8 cellular contexts compared by ENCODE assay signal in the genomic region with DNA sequence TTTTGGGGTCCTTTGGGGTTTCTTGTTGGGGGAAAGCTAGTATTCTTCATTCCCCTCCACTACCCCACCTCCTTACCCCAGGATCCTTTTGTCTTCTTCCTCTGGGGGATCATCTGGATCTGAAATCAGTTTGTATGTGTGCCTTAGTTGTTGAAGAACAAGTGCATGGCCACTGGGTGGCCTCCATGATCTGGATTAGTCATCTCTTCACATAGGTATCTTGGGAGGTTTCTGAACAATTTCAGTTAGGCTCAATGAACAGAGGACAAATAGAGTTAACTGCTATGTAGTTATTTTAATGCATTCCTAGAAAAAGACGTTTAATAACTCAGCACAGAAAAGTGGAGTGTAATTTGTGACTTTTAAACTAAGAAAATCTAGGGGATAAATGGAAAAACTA. TPM values are rescaled to one million over a fixed set of nuclear protein-coding genes. Genes with fewer than 3 reads are reported as not detected.
DNase-seq lines count a peak whose midpoint lies in the region; ATAC-seq, FAIRE-seq and TF ChIP-seq lines count a peak whose summit lies in the region.

No MANE protein-coding gene starts in this region.

- ATAC-seq in GM12878 = peak; percentile 59

- H4K20me1 ChIP-seq in GM12878 (ENCODE audit: control insufficient read depth, insufficient read depth) = no peaks in the 10 kb centered on the region

- no peaks in the 10 kb centered on the region for H3K36me3 ChIP-seq in GM12878 (ENCODE audit: control insufficient read depth in 2 of 2, insufficient read depth in 2 of 2, low read length in 1 of 2)

- no peaks in the 10 kb centered on the region; a peak in 1 of 4 replicates for H3K27me3 ChIP-seq in GM12878 (replicated peaks in 1 of 2; ENCODE audit: control insufficient read depth in 2 of 2, insufficient read depth in 2 of 2, low read length in 1 of 2)

- no peaks in the 10 kb centered on the region for H3K9me3 ChIP-seq in GM12878 (replicated peaks; ENCODE audit: control insufficient read depth, insufficient read depth, low read length)

- peaks cover 5% of the 10 kb centered on the region; the same call in 1 of the 2 replicates for H3K4me1 ChIP-seq in GM12878 (ENCODE audit: control insufficient read depth, insufficient read depth, low read length)

- intact Hi-C loops in GM12878 (cut with micrococcal nuclease; ENCODE audit: unreplicated experiment) = no loop called here

- CTCF ChIA-PET in GM12878 (lab: Yijun Ruan, JAX) = no interaction called here

- no TSS peak for BruUV-seq in GM12878 (replicated peaks; lab: Mats Ljungman, UMichigan)

- no peak for FAIRE-seq in GM12878 (lab: Jason Lieb, UNC)

- WGBS in GM12878 (ENCODE audit: insufficient coverage, insufficient replicate concordance, low lambda C conversion rate, missing lambda C conversion rate) = 0% methylated on average over 1 of the region's 1 CpG

- TF ChIP-seq CTCF in 22Rv1 (IDR thresholded peaks at IDR 0.05) = peak; percentile 25; the same call in 1 of the 2 replicates
- TF ChIP-seq CTCF in GM13977 (IDR thresholded peaks at IDR 0.05; ENCODE audit: extremely low read depth, insufficient read depth, missing control alignments) = peak; percentile 49
- TF ChIP-seq CTCF in GM12878 (IDR thresholded peaks at IDR 0.05 in 2 of 3, conservative IDR thresholded peaks at IDR 0.05 in 1 of 3; ENCODE audit: control insufficient read depth in 2 of 3, extremely low read depth in 1 of 3, insufficient read depth in 1 of 3, low read depth in 3 of 3, low read length in 3 of 3) = peak in 2 of 3 experiments; percentile 26 to 39; a peak in 4 of 6 replicates

- no peak for TF ChIP-seq EP300 in GM12878 (IDR thresholded peaks at IDR 0.05; ENCODE audit: borderline replicate concordance in 1 of 2, control insufficient read depth in 1 of 2, low read depth in 2 of 2, low read length in 2 of 2)

- no peak overlapping the region for H3K4me2 ChIP-seq in GM12878 (ENCODE audit: control insufficient read depth, insufficient read depth)

- TF ChIP-seq POLR2A in GM12878 (IDR thresholded peaks at IDR 0.05; ENCODE audit: low read depth, low read length) = no peak

- H3K27ac ChIP-seq in 22Rv1 (no peak overlapping the region), GM12878 (ENCODE audit: control insufficient read depth, insufficient read depth) (no peak overlapping the region), substantia nigra (ENCODE audit: low read depth, low read length, poor library complexity, severe bottlenecking) (no peak overlapping the region)

- TF ChIP-seq RAD21 in GM12878 (IDR thresholded peaks at IDR 0.05; ENCODE audit: insufficient read depth, low read depth, low read length) = peak; percentile 45

- SMC1A ChIA-PET in GM12878 (lab: Charles Lee; ENCODE audit: uncharacterized antibody, unreplicated experiment) = no interaction called here

- no peak overlapping the region for H3K4me3 ChIP-seq in GM12878

- peak; percentile 34 for DNase-seq in GM13977 (ENCODE audit: low spot score)
- DNase-seq in HT1080 (ENCODE audit: low read depth) = peak; percentile 24
- DNase-seq in GM12878 (ENCODE audit: low read depth, low spot score) = no peak
- DNase-seq in renal cortical epithelial cell (ENCODE audit: low read depth) = peak; percentile 63
- no peak for DNase-seq in central memory CD4-positive, alpha-beta T cell
- no peak for DNase-seq in substantia nigra (lab: John Stamatoyannopoulos, UW)
- DNase-seq in stimulated activated naive CD4-positive, alpha-beta T cell treated with Interleukin-2 at 50 U/mL for 16 hours (lab: John Stamatoyannopoulos, UW) = no peak

- in situ Hi-C loops in GM13977 (cut with MboI; ENCODE audit: low pct_unique_long_range_greater_than_20kb, low sequenced_read_pairs, unreplicated experiment) = no loop called here
- in situ Hi-C loops in GM12878 (cut with MboI) = no loop called here

- H3K79me2 ChIP-seq in GM12878 (ENCODE audit: control insufficient read depth, insufficient read depth, low read length) = no peaks in the 10 kb centered on the region

- no peak overlapping the region for H2AFZ ChIP-seq in GM12878 (ENCODE audit: control insufficient read depth, low read depth, low read length)

- RAD21 ChIA-PET in GM12878 (lab: Charles Lee; ENCODE audit: unreplicated experiment) = no interaction called here

- POLR2A ChIA-PET in GM12878 (lab: Charles Lee) = no interaction called here

- H3K9ac ChIP-seq in GM12878 (ENCODE audit: control insufficient read depth, insufficient read depth, low read length) = no peak overlapping the region

TF ChIP-seq in GM12878, 131 proteins besides CTCF, POLR2A, EP300 and RAD21:
- TF ChIP-seq, protein P1, sequence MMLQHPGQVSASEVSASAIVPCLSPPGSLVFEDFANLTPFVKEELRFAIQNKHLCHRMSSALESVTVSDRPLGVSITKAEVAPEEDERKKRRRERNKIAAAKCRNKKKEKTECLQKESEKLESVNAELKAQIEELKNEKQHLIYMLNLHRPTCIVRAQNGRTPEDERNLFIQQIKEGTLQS (IDR thresholded peaks at IDR 0.05; ENCODE audit: borderline replicate concordance, extremely low read depth, low read depth, low read length) = no peak
- TF ChIP-seq SMC3 (IDR thresholded peaks at IDR 0.05; ENCODE audit: borderline replicate concordance, low read length) = peak; percentile 10; the same call in 1 of the 2 replicates

RNA-seq across cellular contexts. Expression of a gene that starts 7.1 kb away (rescaled TPM):
- 0.70 and 1.4 TPM in 2 replicates for total RNA-seq in HT1080 (2014; rRNA removed; shearing (Covaris generic))
- 1.5 and 1.6 TPM in 2 replicates for polyA plus RNA-seq in HT1080 (2015; cell fraction: cytosol; rRNA removed)
- 1.9 and 2.7 TPM in 2 replicates for polyA plus RNA-seq in HT1080 (2015; cell fraction: nucleus; rRNA removed)
- 0.52 and 0.81 TPM in 2 replicates for total RNA-seq in GM12878 (2013; cell fraction: nucleolus; rRNA removed)
- total RNA-seq in GM12878 (2014; rRNA removed) (0.44 and 0.45 TPM in 2 replicates), GM12878 (2014; rRNA removed; fragmentation: Illumina TruSeq; extraction: Trizol) (0.54 and 0.78 TPM in 2 replicates), GM12878 (2021) (0.69 and 0.77 TPM in 2 replicates), renal cortical epithelial cell (32.1 and 45.7 TPM in 2 replicates)
- polyA plus RNA-seq in GM12878 (2011; ENCODE audit: low read depth) = 0.98 TPM
- polyA plus RNA-seq in GM12878 (2011; rRNA removed) (1.0 TPM in 2 replicates), GM12878 (2014; fragmentation: Illumina TruSeq; extraction: Trizol) (0.78 and 1.3 TPM in 2 replicates), GM12878 (2014; fragmentation: Nextera tagmentation; extraction: Ambion mirVana) (1 to 10 TPM; 1.4 to 1.5 TPM), GM12878 (2014; rRNA removed) (0.86 and 0.96 TPM in 2 replicates), GM12878 (2016; fragmentation: Nextera tagmentation; extraction: Ambion mirVana) (1 to 10 TPM; 1.3 to 1.6 TPM)
- polyA plus RNA-seq in GM12878 (2011; cell fraction: cytosol; rRNA removed) = 0.57 and 0.73 TPM in 2 replicates
- polyA plus RNA-seq in GM12878 (2011; cell fraction: nucleus; rRNA removed) = 1.5 and 1.9 TPM in 2 replicates
- polyA plus RNA-seq in GM12878 (2012) = 1.4 and 1.6 TPM in 2 replicates
- 0.46 and 1.0 TPM in 2 replicates for polyA minus RNA-seq in GM12878 (2011; rRNA and poly(A)+ RNA removed)
- 1.5 and 1.7 TPM in 2 replicates for polyA minus RNA-seq in GM12878 (2011; cell fraction: cytosol; rRNA and poly(A)+ RNA removed)
- polyA minus RNA-seq in GM12878 (2011; cell fraction: nucleus; rRNA and poly(A)+ RNA removed) = 1.6 and 2.6 TPM in 2 replicates

Comparison
In these comparisons a context has a peak if more than half of its experiments do, and no peak if none do; other contexts are left out.
1. DNase-seq: peak in GM13977 (single experiment), HT1080 (single experiment) and renal cortical epithelial cell (single experiment); none in GM12878 (single experiment), central memory CD4-positive, alpha-beta T cell (single experiment), substantia nigra (0 of 49) and stimulated activated naive CD4-positive, alpha-beta T cell treated with Interleukin-2 at 50 U/mL for 16 hours (single experiment).
2. RNA of a gene that starts 7.1 kb away (total RNA-seq): 32.1 to 45.7 TPM in renal cortical epithelial cell; 0.70 to 1.4 TPM in HT1080 and 0.44 to 0.81 TPM in GM12878; every median in the first group is over 10 times any median in the second.
3. Peak in every context shown above with its lines, with median percentiles within 50 percentile points of each other: CTCF ChIP-seq.